22 cellular contexts compared by ENCODE assay signal in the genomic region with DNA sequence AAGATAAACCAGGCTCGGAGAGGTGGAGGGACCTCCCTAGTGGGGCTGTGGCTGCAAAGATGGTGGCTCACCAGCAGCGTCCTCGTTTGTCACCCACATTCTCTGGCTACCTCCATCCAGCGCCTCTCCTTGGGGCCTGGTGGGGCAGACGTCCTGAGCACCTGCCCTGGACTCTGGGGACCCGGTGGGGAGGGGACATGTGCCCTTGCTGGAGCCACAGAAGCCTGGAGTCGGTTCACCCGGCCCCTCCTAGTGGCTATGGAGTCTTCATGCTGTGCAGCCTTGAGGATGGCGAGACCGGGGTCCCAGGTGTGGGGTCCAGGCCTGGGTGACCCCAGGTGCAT. TPM values are rescaled to one million over a fixed set of nuclear protein-coding genes. Genes with fewer than 3 reads are reported as not detected.
DNase-seq lines count a peak whose midpoint lies in the region; ATAC-seq, FAIRE-seq and TF ChIP-seq lines count a peak whose summit lies in the region.
"Had no signal": no experiment of that assay in that cellular context is flagged by ENCODE, and none has a peak within 500 bp of the region (broad histone marks: within the 10 kb centered on the region; RNA-seq: fewer than 3 reads in every experiment).

No MANE protein-coding gene starts in this region.

- H3K4me1 ChIP-seq in OCI-LY1 (ENCODE audit: insufficient read depth, low read length, severe bottlenecking) (peaks cover 25% of the 10 kb centered on the region), H1 (replicated peaks in 1 of 4; ENCODE audit: control insufficient read depth in 3 of 4, insufficient read depth in 4 of 4, low read length in 3 of 4) (peaks cover 3 to 36% (median 29%) of the 10 kb centered on the region in 4 experiments), body of pancreas (peaks cover 19% of the 10 kb centered on the region), upper lobe of right lung (peaks cover 26% of the 10 kb centered on the region)

- no peak overlapping the region for H2AFZ ChIP-seq in OCI-LY1 (ENCODE audit: low read length)
- no peak overlapping the region for H2AFZ ChIP-seq in H1 (ENCODE audit: low read length)
- H2AFZ ChIP-seq: GM23248 had no signal

- TF ChIP-seq POLR2A in H1 (IDR thresholded peaks at IDR 0.05; ENCODE audit: control extremely low read depth in 1 of 2, low read depth in 2 of 2, low read length in 2 of 2) (no peak), body of pancreas (IDR thresholded peaks at IDR 0.05) (no peak)

- H3K36me3 ChIP-seq in OCI-LY1 (ENCODE audit: insufficient read depth, low read length): no peaks in the 10 kb centered on the region
- peaks cover 0 to 27% (median 11%) of the 10 kb centered on the region in 4 experiments; a peak in 6 of 8 replicates for H3K36me3 ChIP-seq in H1 (ENCODE audit: control insufficient read depth in 2 of 4, insufficient read depth in 4 of 4, low read length in 3 of 4)
- H3K36me3 ChIP-seq in body of pancreas (replicated peaks in 1 of 2; ENCODE audit: insufficient read depth in 1 of 2, low read depth in 2 of 2): no peaks in the 10 kb centered on the region
- H3K36me3 ChIP-seq in upper lobe of right lung: peaks cover 25% of the 10 kb centered on the region

- no peak overlapping the region for H4K8ac ChIP-seq in H1 (ENCODE audit: extremely low read depth, insufficient read depth, low read length)

- H2AK5ac ChIP-seq in H1 (ENCODE audit: low read depth, low read length): peak overlapping the region; percentile 86; the same call in 1 of the 2 replicates

- no peak overlapping the region for H3K14ac ChIP-seq in H1 (ENCODE audit: insufficient read length)

- H3K79me2 ChIP-seq in OCI-LY1 (ENCODE audit: insufficient read depth, low read length) (no peaks in the 10 kb centered on the region), H1 (ENCODE audit: control insufficient read depth in 1 of 2, insufficient read depth in 2 of 2, low read length in 2 of 2) (peaks cover 0 to 29% of the 10 kb centered on the region in 2 experiments; a peak in 2 of 4 replicates)

- peaks cover 33% of the 10 kb centered on the region for H3K4me1 Mint-ChIP-seq in activated CD8-positive, alpha-beta T cell treated with anti-CD3 and anti-CD28 coated beads, Interleukin-2, amount 10 ng/mL, durations not matched to agents 7 days and 5 days (ENCODE audit: low read depth)
- H3K4me1 Mint-ChIP-seq in activated CD8-positive, alpha-beta T cell treated with anti-CD3 and anti-CD28 coated beads for 36 hours (ENCODE audit: low read depth): peaks cover 24% of the 10 kb centered on the region

- no peak for FAIRE-seq in H1 (lab: Jason Lieb, UNC)
- FAIRE-seq: D721Med, GM12878 had no signal

- ATAC-seq in activated CD8-positive, alpha-beta T cell treated with anti-CD3 and anti-CD28 coated beads, Interleukin-2, amount 10 ng/mL, durations not matched to agents 7 days and 5 days: no peak
- no peak for ATAC-seq in activated CD8-positive, alpha-beta T cell treated with anti-CD3 and anti-CD28 coated beads for 36 hours
- no peak for ATAC-seq in body of pancreas
- ATAC-seq in upper lobe of right lung: no peak
- ATAC-seq in HG02852 (IDR thresholded peaks at IDR 0.05; ENCODE audit: unreplicated experiment): no peak
- ATAC-seq: GM12878, PC-3 had no signal

- no peak for TF ChIP-seq CTCF in activated CD8-positive, alpha-beta T cell treated with anti-CD3 and anti-CD28 coated beads for 36 hours (IDR thresholded peaks at IDR 0.05)
- TF ChIP-seq CTCF in OCI-LY1 (IDR thresholded peaks at IDR 0.05; ENCODE audit: low read length) (no peak), H1 (IDR thresholded peaks at IDR 0.05; ENCODE audit: control extremely low read depth in 1 of 3, insufficient read depth in 1 of 3, low read depth in 1 of 3, low read length in 3 of 3) (no peak), body of pancreas (IDR thresholded peaks at IDR 0.05) (no peak), upper lobe of right lung (IDR thresholded peaks at IDR 0.05) (no peak)

- H3K27ac ChIP-seq in OCI-LY1 (ENCODE audit: low read depth, low read length, poor library complexity, severe bottlenecking) (no peak overlapping the region), H1 (ENCODE audit: low read depth, low read length) (peak overlapping the region; percentile 37; the same call in 1 of the 2 replicates), body of pancreas (no peak overlapping the region), upper lobe of right lung (no peak overlapping the region)
- H3K27ac ChIP-seq: GM23248 had no signal

- H4K5ac ChIP-seq in H1 (ENCODE audit: insufficient read length, low read depth, low read length): peak overlapping the region; percentile 60

- no peak overlapping the region for H2BK12ac ChIP-seq in H1 (ENCODE audit: low read depth, low read length)

- no peaks in the 10 kb centered on the region for H3F3A ChIP-seq in OCI-LY1 (ENCODE audit: insufficient read depth, low read length)

- H3K23me2 ChIP-seq in H1 (ENCODE audit: low read depth, low read length): no peaks in the 10 kb centered on the region; the same call in 1 of the 2 replicates

- peak overlapping the region; percentile 67 for H2BK5ac ChIP-seq in H1 (ENCODE audit: low read depth, low read length)

- H3K56ac ChIP-seq in H1 (replicated peaks; ENCODE audit: insufficient read length, low read depth, low read length): no peak overlapping the region

- H3K79me1 ChIP-seq in H1 (ENCODE audit: low read depth, low read length): peaks cover 13% of the 10 kb centered on the region; the same call in 1 of the 2 replicates

- intact Hi-C loops in activated CD8-positive, alpha-beta T cell treated with anti-CD3 and anti-CD28 coated beads for 36 hours (cut with micrococcal nuclease): no loop called here
- intact Hi-C loops in body of pancreas (cut with DNase I): no loop called here
- intact Hi-C loops in upper lobe of right lung (cut with DNase I): no loop called here

- H3K27me3 Mint-ChIP-seq in activated CD8-positive, alpha-beta T cell treated with anti-CD3 and anti-CD28 coated beads, Interleukin-2, amount 10 ng/mL, durations not matched to agents 7 days and 5 days (ENCODE audit: low read depth): no peaks in the 10 kb centered on the region
- no peaks in the 10 kb centered on the region for H3K27me3 Mint-ChIP-seq in activated CD8-positive, alpha-beta T cell treated with anti-CD3 and anti-CD28 coated beads for 36 hours

- H3K9me3 ChIP-seq in OCI-LY1 (ENCODE audit: low read length) (no peaks in the 10 kb centered on the region), H1 (ENCODE audit: insufficient read depth in 2 of 2, low read depth in 1 of 2, low read length in 1 of 2) (no peaks in the 10 kb centered on the region), body of pancreas (no peaks in the 10 kb centered on the region), upper lobe of right lung (no peaks in the 10 kb centered on the region)
- H3K9me3 ChIP-seq: BE2C, SJSA1 had no signal

- H3K4me3 Mint-ChIP-seq in activated CD8-positive, alpha-beta T cell treated with anti-CD3 and anti-CD28 coated beads, Interleukin-2, amount 10 ng/mL, durations not matched to agents 7 days and 5 days: no peak overlapping the region
- no peak overlapping the region for H3K4me3 Mint-ChIP-seq in activated CD8-positive, alpha-beta T cell treated with anti-CD3 and anti-CD28 coated beads for 36 hours

- TF ChIP-seq RAD21 in H1 (IDR thresholded peaks at IDR 0.05 in 1 of 2, conservative IDR thresholded peaks at IDR 0.05 in 1 of 2; ENCODE audit: low read depth in 2 of 2, low read length in 2 of 2): no peak

- H4K20me1 ChIP-seq in OCI-LY1 (ENCODE audit: insufficient read depth, low read length) (no peaks in the 10 kb centered on the region), H1 (replicated peaks in 1 of 2; ENCODE audit: control insufficient read depth in 1 of 2, insufficient read depth in 2 of 2, low read length in 2 of 2) (peaks cover 21 to 38% of the 10 kb centered on the region in 2 experiments)

- H3K27ac Mint-ChIP-seq in activated CD8-positive, alpha-beta T cell treated with anti-CD3 and anti-CD28 coated beads, Interleukin-2, amount 10 ng/mL, durations not matched to agents 7 days and 5 days: peak overlapping the region; percentile 95
- no peak overlapping the region for H3K27ac Mint-ChIP-seq in activated CD8-positive, alpha-beta T cell treated with anti-CD3 and anti-CD28 coated beads for 36 hours

- peak overlapping the region; percentile 31; the same call in 1 of the 2 replicates for H2BK15ac ChIP-seq in H1 (ENCODE audit: low read length)

- H3K27me3 ChIP-seq in OCI-LY1 (ENCODE audit: insufficient read depth, low read length) (no peaks in the 10 kb centered on the region), H1 (replicated peaks in 1 of 4; ENCODE audit: control insufficient read depth in 3 of 4, extremely low read depth in 1 of 4, insufficient read depth in 3 of 4, low read length in 3 of 4) (no peaks in the 10 kb centered on the region), body of pancreas (no peaks in the 10 kb centered on the region), upper lobe of right lung (no peaks in the 10 kb centered on the region)
- H3K27me3 ChIP-seq: BE2C, SJSA1 had no signal

- peak overlapping the region; percentile 55 for H4K91ac ChIP-seq in H1 (replicated peaks; ENCODE audit: insufficient read length, low read length)

- H2BK120ac ChIP-seq in H1 (replicated peaks; ENCODE audit: low read depth, low read length): no peak overlapping the region

- WGBS in H1 (ENCODE audit: extremely low coverage in 1 of 2, insufficient coverage in 1 of 2, insufficient read length in 1 of 2, insufficient replicate concordance in 2 of 2, low coverage in 1 of 2, low lambda C conversion rate in 2 of 2, missing lambda C conversion rate in 1 of 2), 2 experiments: 86% methylated on average over 9 of the region's 10 CpGs; no CpG with 5 or more reads in 1 of the 2 experiments
- 80 to 81% methylated on average over 1 to 10 of the region's 10 CpGs for WGBS in body of pancreas, 2 donors

- H3K23ac ChIP-seq in H1 (ENCODE audit: insufficient read length): no peak overlapping the region

- H3K9me2 ChIP-seq in OCI-LY1 (ENCODE audit: low read depth, low read length): no peaks in the 10 kb centered on the region

- H3K4me3 ChIP-seq in OCI-LY1 (ENCODE audit: low read depth, low read length, poor library complexity, severe bottlenecking) (peak overlapping the region; percentile 9), H1 (ENCODE audit: extremely low read depth in 1 of 4, insufficient read depth in 2 of 4, low read depth in 3 of 4, low read length in 4 of 4) (peak overlapping the region in 1 of 4 experiments; percentile 22; a peak in 1 of 8 replicates), body of pancreas (no peak overlapping the region), upper lobe of right lung (no peak overlapping the region)
- H3K4me3 ChIP-seq: GM12878, GM23248, SJSA1 had no signal

- H3K4ac ChIP-seq in H1 (replicated peaks; ENCODE audit: insufficient read length, low read depth, low read length): no peak overlapping the region

- DNase-seq in activated CD8-positive, alpha-beta T cell treated with anti-CD3 and anti-CD28 coated beads, Interleukin-2, amount 10 ng/mL, durations not matched to agents 7 days and 5 days: no peak
- no peak for DNase-seq in activated CD8-positive, alpha-beta T cell treated with anti-CD3 and anti-CD28 coated beads for 36 hours
- DNase-seq in H1 (ENCODE audit: low read depth in 1 of 2, low spot score in 2 of 2) (no peak), body of pancreas (no peak), upper lobe of right lung (no peak)
- DNase-seq in stimulated activated CD4-positive, alpha-beta T cell treated with anti-CD3 and anti-CD28 coated beads, Interleukin-2, amount 100 ng/mL, for 24 hours: no peak
- DNase-seq: 8988T; BE2C; CD8-positive, alpha-beta memory T cell; DMS79 treated with DMSO at 0.1 percent for 48 hours; GDM1; GM23248; NCI-H1930; NCI-H69; NK-92 treated with Interleukin-12 subunit alpha and Interleukin-12 subunit beta, amount 100 ng/mL, for 24 hours; PC-3; SW 1271 had no signal

- CTCF ChIA-PET in activated CD8-positive, alpha-beta T cell treated with anti-CD3 and anti-CD28 coated beads, Interleukin-2, amount 10 ng/mL, durations not matched to agents 7 days and 5 days (lab: Charles Lee): interaction anchor here (5.8 kb wide), 1 partner anchor 64 kb away, joined by 34 read pairs; no protein-coding TSS in a partner anchor
- CTCF ChIA-PET in activated CD8-positive, alpha-beta T cell treated with anti-CD3 and anti-CD28 coated beads for 36 hours (lab: Charles Lee): interaction anchor here (1.5 to 1.6 kb wide), 2 partner anchors 35 to 38 kb away, joined by 3 to 5 read pairs; no protein-coding TSS in a partner anchor
- CTCF ChIA-PET in H1 (lab: Charles Lee; ENCODE audit: partially characterized antibody): interaction anchor here (1.0 to 3.7 kb wide), 4 partner anchors 14 to 38 kb away, joined by 4 to 26 read pairs (median 5); no protein-coding TSS in a partner anchor

- peaks cover 2% of the 10 kb centered on the region for H3K36me3 Mint-ChIP-seq in activated CD8-positive, alpha-beta T cell treated with anti-CD3 and anti-CD28 coated beads, Interleukin-2, amount 10 ng/mL, durations not matched to agents 7 days and 5 days (ENCODE audit: low read depth)
- no peaks in the 10 kb centered on the region for H3K36me3 Mint-ChIP-seq in activated CD8-positive, alpha-beta T cell treated with anti-CD3 and anti-CD28 coated beads for 36 hours (ENCODE audit: low read depth)

- H2BK20ac ChIP-seq in H1 (ENCODE audit: low read length): no peak overlapping the region; the same call in 1 of the 2 replicates

- H3K9me3 Mint-ChIP-seq in activated CD8-positive, alpha-beta T cell treated with anti-CD3 and anti-CD28 coated beads, Interleukin-2, amount 10 ng/mL, durations not matched to agents 7 days and 5 days (ENCODE audit: insufficient read depth): no peaks in the 10 kb centered on the region
- no peaks in the 10 kb centered on the region for H3K9me3 Mint-ChIP-seq in activated CD8-positive, alpha-beta T cell treated with anti-CD3 and anti-CD28 coated beads for 36 hours
- H3K9me3 Mint-ChIP-seq: CD8-positive, alpha-beta memory T cell had no signal

- TF ChIP-seq EP300 in H1 (IDR thresholded peaks at IDR 0.05; ENCODE audit: borderline replicate concordance in 1 of 2, low read depth in 2 of 2, low read length in 2 of 2): no peak

- H3K4me2 ChIP-seq in OCI-LY1 (ENCODE audit: low read length): peak overlapping the region; percentile 58
- peak overlapping the region; percentile 8 to 25; a peak in 2 of 4 replicates for H3K4me2 ChIP-seq in H1 (ENCODE audit: insufficient read depth in 1 of 2, low read depth in 2 of 2, low read length in 2 of 2)

- POLR2A ChIA-PET in activated CD8-positive, alpha-beta T cell treated with anti-CD3 and anti-CD28 coated beads, Interleukin-2, amount 10 ng/mL, durations not matched to agents 7 days and 5 days (lab: Charles Lee): interaction anchor here (2.3 kb wide), 1 partner anchor 11 kb away, joined by 14 read pairs; no protein-coding TSS in a partner anchor
- POLR2A ChIA-PET in activated CD8-positive, alpha-beta T cell treated with anti-CD3 and anti-CD28 coated beads for 36 hours (lab: Charles Lee): interaction anchor here (1.2 kb wide), 2 partner anchors 51 to 52 kb away, joined by 4 to 5 read pairs; no protein-coding TSS in a partner anchor
- POLR2A ChIA-PET in H1 (lab: Charles Lee; ENCODE audit: partially characterized antibody): interaction anchor here (1.7 to 6.8 kb wide), 5 partner anchors 8 to 121 kb away, joined by 5 to 52 read pairs (median 13); partner anchors contain the start of gene TTYH3

- peak overlapping the region; percentile 98 for H3K18ac ChIP-seq in H1 (ENCODE audit: extremely low read depth, low read length)

- no peak overlapping the region; the same call in 1 of the 2 replicates for H3K9ac ChIP-seq in OCI-LY1 (ENCODE audit: low read length)
- no peak overlapping the region for H3K9ac ChIP-seq in H1 (replicated peaks in 1 of 4; ENCODE audit: extremely low read depth in 1 of 4, low read depth in 3 of 4, low read length in 3 of 4)
- H3K9ac ChIP-seq: GM23248 had no signal

RNA-seq across cellular contexts. Expression of gene TTYH3, which starts 14.5 kb away (rescaled TPM):
- 10 to 100 TPM; 37.0 to 37.7 TPM for total RNA-seq in activated CD8-positive, alpha-beta T cell treated with anti-CD3 and anti-CD28 coated beads, Interleukin-2, amount 10 ng/mL, durations not matched to agents 7 days and 5 days
- 10 to 100 TPM; 30.3 to 32.3 TPM for total RNA-seq in activated CD8-positive, alpha-beta T cell treated with anti-CD3 and anti-CD28 coated beads for 36 hours
- 169 and 172 TPM in 2 replicates for total RNA-seq in H1 (2021; fragmentation: NEBNext Ultra II Directional; extraction: Animal tissue kit (Norgen Biotek cat#: 25700))
- 66.2 and 122 TPM in 2 replicates for polyA plus RNA-seq in H1 (2011; rRNA removed)
- polyA plus RNA-seq in H1 (2011; cell fraction: cytosol; rRNA removed): 46.4 TPM
- polyA plus RNA-seq in H1 (2011; cell fraction: nucleus; rRNA removed): 147 TPM
- 68.1 to 127 TPM (median 115 TPM) in 4 replicates for polyA plus RNA-seq in H1 (2012, experiment 1 of 2)
- 102 TPM for polyA plus RNA-seq in H1 (2012, experiment 2 of 2)
- 175 TPM for polyA plus RNA-seq in H1 (2013, experiment 1 of 2)
- polyA plus RNA-seq in H1 (2013, experiment 2 of 2): 184 TPM
- 41.7 and 42.6 TPM in 2 replicates for polyA minus RNA-seq in H1 (2011; rRNA and poly(A)+ RNA removed)
- polyA minus RNA-seq in H1 (2011; cell fraction: cytosol; rRNA and poly(A)+ RNA removed): 87.8 TPM
- polyA minus RNA-seq in H1 (2011; cell fraction: nucleus; rRNA and poly(A)+ RNA removed): 79.3 TPM
- total RNA-seq in body of pancreas (10 to 100 TPM; 11.2 to 32.0 TPM), upper lobe of right lung (48.8 TPM)

RNA-seq across cellular contexts. Expression of gene AMZ1, which starts 41.7 kb away (rescaled TPM):
- not detected for total RNA-seq in activated CD8-positive, alpha-beta T cell treated with anti-CD3 and anti-CD28 coated beads, Interleukin-2, amount 10 ng/mL, durations not matched to agents 7 days and 5 days
- total RNA-seq in activated CD8-positive, alpha-beta T cell treated with anti-CD3 and anti-CD28 coated beads for 36 hours: under 1 TPM; 0.11 to 0.14 TPM
- total RNA-seq in H1 (2021; fragmentation: NEBNext Ultra II Directional; extraction: Animal tissue kit (Norgen Biotek cat#: 25700)): 0.82 and 1.4 TPM in 2 replicates
- 0.59 and 1.1 TPM in 2 replicates for polyA plus RNA-seq in H1 (2011; rRNA removed)
- polyA plus RNA-seq in H1 (2011; cell fraction: cytosol; rRNA removed): 0.58 TPM
- polyA plus RNA-seq in H1 (2011; cell fraction: nucleus; rRNA removed): 1.2 TPM
- polyA plus RNA-seq in H1 (2012, experiment 1 of 2): 0.33 to 1.3 TPM (median 0.91 TPM) in 4 replicates
- polyA plus RNA-seq in H1 (2012, experiment 2 of 2): 0.16 TPM
- 0.65 TPM for polyA plus RNA-seq in H1 (2013, experiment 1 of 2)
- 0.63 TPM for polyA plus RNA-seq in H1 (2013, experiment 2 of 2)
- 0.82 and 0.90 TPM in 2 replicates for polyA minus RNA-seq in H1 (2011; rRNA and poly(A)+ RNA removed)
- polyA minus RNA-seq in H1 (2011; cell fraction: cytosol; rRNA and poly(A)+ RNA removed): 2.0 TPM
- polyA minus RNA-seq in H1 (2011; cell fraction: nucleus; rRNA and poly(A)+ RNA removed): 2.9 TPM
- total RNA-seq in body of pancreas: not detected
- 0.29 TPM for total RNA-seq in upper lobe of right lung
- total RNA-seq: PC-3 had no signal
